Comparison of ENCODE assay signal across 10 cellular contexts in genomic region chr2:96806468-96807126, GRCh38. TPM values are rescaled to one million over a fixed set of nuclear protein-coding genes. Genes with fewer than 3 reads are reported as not detected.
DNase-seq lines count a peak whose midpoint lies in the region; ATAC-seq and TF ChIP-seq lines count a peak whose summit lies in the region.
"Had no signal": no experiment of that assay in that cellular context is flagged by ENCODE, and none has a peak within 500 bp of the region (broad histone marks: within the 10 kb centered on the region; RNA-seq: fewer than 3 reads in every experiment).

No MANE protein-coding gene starts in this region.

- no peaks in the 10 kb centered on the region for H3K27me3 ChIP-seq in mesenchymal stem cell (ENCODE audit: control insufficient read depth in 1 of 2, insufficient read depth in 1 of 2, low read length in 2 of 2)
- no peaks in the 10 kb centered on the region for H3K27me3 ChIP-seq in Caco-2 (replicated peaks; ENCODE audit: control insufficient read depth, insufficient read depth, low read length)
- H3K27me3 ChIP-seq: ascending aorta had no signal

- H3K9me3 ChIP-seq in mesenchymal stem cell (ENCODE audit: control insufficient read depth, low read length) (no peaks in the 10 kb centered on the region), Caco-2 (no peaks in the 10 kb centered on the region)
- H3K9me3 ChIP-seq: ascending aorta had no signal

- TF ChIP-seq CTCF in GM12865 (IDR thresholded peaks at IDR 0.05; ENCODE audit: insufficient read depth, low read depth, low read length, missing control alignments) (no peak), Caco-2 (IDR thresholded peaks at IDR 0.05; ENCODE audit: insufficient read depth in 1 of 2, low read depth in 1 of 2, low read length in 1 of 2, severe bottlenecking in 1 of 2, unreplicated experiment in 1 of 2) (no peak)

- H3K4me3 ChIP-seq in GM12865 (ENCODE audit: low read depth, low read length) (no peak overlapping the region), mesenchymal stem cell (ENCODE audit: insufficient read depth in 1 of 2, low read depth in 1 of 2, low read length in 2 of 2) (no peak overlapping the region), Caco-2 (ENCODE audit: low read depth, low read length) (no peak overlapping the region)
- H3K4me3 ChIP-seq: ascending aorta had no signal

- H2BK5ac ChIP-seq in mesenchymal stem cell (ENCODE audit: low read depth, low read length, poor library complexity, severe bottlenecking): no peak overlapping the region

- H2BK120ac ChIP-seq in mesenchymal stem cell (ENCODE audit: low read depth, low read length): no peak overlapping the region

- H2AK5ac ChIP-seq in mesenchymal stem cell (ENCODE audit: low read length, severe bottlenecking): no peak overlapping the region

- CTCF ChIA-PET in Caco-2 (lab: Charles Lee): no interaction called here

- no peak overlapping the region for H3K27ac Mint-ChIP-seq in Caco-2 (ENCODE audit: unreplicated experiment)

- H3K4me1 ChIP-seq in mesenchymal stem cell (ENCODE audit: control insufficient read depth, insufficient read depth, low read depth, low read length) (peaks cover 5% of the 10 kb centered on the region), Caco-2 (no peaks in the 10 kb centered on the region)
- H3K4me1 ChIP-seq: ascending aorta had no signal

- H4K8ac ChIP-seq in mesenchymal stem cell (ENCODE audit: low read length): peak overlapping the region; percentile 66

- DNase-seq in GM12865 (ENCODE audit: low read depth) (peak; percentile 26), mesenchymal stem cell (peak; percentile 41), GOT3 (lab: John Stamatoyannopoulos, UW) (no peak), Caco-2 (no peak), NCI-H1417 (lab: John Stamatoyannopoulos, UW) (no peak), NCI-H345 treated with DMSO at 0.1 percent for 48 hours (lab: John Stamatoyannopoulos, UW; ENCODE audit: unreplicated experiment) (no peak)
- DNase-seq in activated CD8-positive, alpha-beta memory T cell treated with anti-CD3 and anti-CD28 coated beads, Interleukin-2, amount 50 U/mL, for 4 hours: peak; percentile 39

- H3K79me1 ChIP-seq in mesenchymal stem cell (replicated peaks; ENCODE audit: low read length, poor library complexity, severe bottlenecking): no peaks in the 10 kb centered on the region

- H3K18ac ChIP-seq in mesenchymal stem cell (ENCODE audit: low read depth in 1 of 2, low read length in 2 of 2): no peak overlapping the region

- H3K23ac ChIP-seq in mesenchymal stem cell (ENCODE audit: low read length in 2 of 2): no peak overlapping the region

- H3K27ac ChIP-seq in mesenchymal stem cell (ENCODE audit: low read length, poor library complexity, severe bottlenecking): no peak overlapping the region
- H3K27ac ChIP-seq: ascending aorta had no signal

- no peak overlapping the region for H3K9ac ChIP-seq in mesenchymal stem cell (ENCODE audit: low read length)

- no peaks in the 10 kb centered on the region for H3K27me3 Mint-ChIP-seq in Caco-2 (ENCODE audit: insufficient read depth, unreplicated experiment)

- 90% methylated on average over 12 of the region's 23 CpGs for WGBS in mesenchymal stem cell

- intact Hi-C loops in Caco-2 (cut with micrococcal nuclease; ENCODE audit: unreplicated experiment): no loop called here

- no peaks in the 10 kb centered on the region for H3K9me3 Mint-ChIP-seq in Caco-2 (ENCODE audit: unreplicated experiment)

- H3K4me1 Mint-ChIP-seq in Caco-2 (ENCODE audit: low read depth, unreplicated experiment): peaks cover 6% of the 10 kb centered on the region

- no peak overlapping the region for H2BK15ac ChIP-seq in mesenchymal stem cell (ENCODE audit: low read depth, poor library complexity, severe bottlenecking)

- H3K36me3 ChIP-seq in mesenchymal stem cell (ENCODE audit: control insufficient read depth in 1 of 2, insufficient read depth in 2 of 2, low read depth in 1 of 2, low read length in 2 of 2) (peaks cover 16 to 33% of the 10 kb centered on the region in 2 experiments), Caco-2 (ENCODE audit: control insufficient read depth, insufficient read depth, low read length) (peaks cover 5% of the 10 kb centered on the region; the same call in 1 of the 2 replicates)

- no TSS peak for BruUV-seq in Caco-2 (replicated peaks; lab: Mats Ljungman, UMichigan)

- H3K4ac ChIP-seq in mesenchymal stem cell (ENCODE audit: low read depth in 1 of 2, low read length in 2 of 2): no peak overlapping the region

- H2BK12ac ChIP-seq in mesenchymal stem cell (ENCODE audit: low read length in 2 of 2): no peak overlapping the region

- ATAC-seq in HG02938 (IDR thresholded peaks at IDR 0.05; ENCODE audit: unreplicated experiment): peak; percentile 64
- ATAC-seq: Panc1 had no signal

- POLR2A ChIA-PET in Caco-2 (lab: Charles Lee): no interaction called here

- no peak overlapping the region for H4K91ac ChIP-seq in mesenchymal stem cell (ENCODE audit: low read length)

- H2AFZ ChIP-seq in mesenchymal stem cell (ENCODE audit: low read depth, low read length): no peak overlapping the region

- peaks cover 12% of the 10 kb centered on the region for H3K36me3 Mint-ChIP-seq in Caco-2 (ENCODE audit: insufficient read depth, unreplicated experiment)

- no peak overlapping the region for H3K14ac ChIP-seq in mesenchymal stem cell (ENCODE audit: low read length in 2 of 2)

- H3K4me3 Mint-ChIP-seq in Caco-2 (ENCODE audit: unreplicated experiment): no peak overlapping the region

- no peak overlapping the region for H3K4me2 ChIP-seq in mesenchymal stem cell (ENCODE audit: low read length, poor library complexity, severe bottlenecking)

RNA-seq across cellular contexts. Expression of gene CNNM3, which starts 9.5 kb away (rescaled TPM):
- polyA plus RNA-seq in mesenchymal stem cell (2013, experiment 1 of 2): 3.8 TPM
- polyA plus RNA-seq in mesenchymal stem cell (2013, experiment 2 of 2): 3.8 TPM
- 62.5 and 69.1 TPM in 2 replicates for total RNA-seq in Caco-2 (2022)

RNA-seq across cellular contexts. Expression of gene ANKRD23, which starts 37.2 kb away (rescaled TPM):
- 0.81 TPM for polyA plus RNA-seq in mesenchymal stem cell (2013, experiment 1 of 2)
- 0.89 TPM for polyA plus RNA-seq in mesenchymal stem cell (2013, experiment 2 of 2)
- 2.5 and 7.4 TPM in 2 replicates for total RNA-seq in Caco-2 (2022)

RNA-seq across cellular contexts. Expression of gene CNNM4, which starts 45.9 kb away (rescaled TPM):
- polyA plus RNA-seq in mesenchymal stem cell (2013, experiment 1 of 2): 5.8 TPM
- polyA plus RNA-seq in mesenchymal stem cell (2013, experiment 2 of 2): 6.0 TPM
- 23.2 and 28.3 TPM in 2 replicates for total RNA-seq in Caco-2 (2022)

RNA-seq across cellular contexts. Expression of gene ANKRD39, which starts 51.2 kb away (rescaled TPM):
- polyA plus RNA-seq in mesenchymal stem cell (2013, experiment 1 of 2): 11.8 TPM
- polyA plus RNA-seq in mesenchymal stem cell (2013, experiment 2 of 2): 10.8 TPM
- total RNA-seq in Caco-2 (2022): 19.3 and 21.6 TPM in 2 replicates

Comparison
In these comparisons a context has a peak if more than half of its experiments do, and no peak if none do; other contexts are left out.
1. DNase-seq: peak in GM12865 (single experiment), activated CD8-positive, alpha-beta memory T cell treated with anti-CD3 and anti-CD28 coated beads, Interleukin-2, amount 50 U/mL, for 4 hours (single experiment) and mesenchymal stem cell (single experiment); none in GOT3 (single experiment), Caco-2 (0 of 2), NCI-H1417 (0 of 3) and NCI-H345 treated with DMSO at 0.1 percent for 48 hours (single experiment).